Comparison of ENCODE assay signal across 12 cellular contexts in the genomic region with DNA sequence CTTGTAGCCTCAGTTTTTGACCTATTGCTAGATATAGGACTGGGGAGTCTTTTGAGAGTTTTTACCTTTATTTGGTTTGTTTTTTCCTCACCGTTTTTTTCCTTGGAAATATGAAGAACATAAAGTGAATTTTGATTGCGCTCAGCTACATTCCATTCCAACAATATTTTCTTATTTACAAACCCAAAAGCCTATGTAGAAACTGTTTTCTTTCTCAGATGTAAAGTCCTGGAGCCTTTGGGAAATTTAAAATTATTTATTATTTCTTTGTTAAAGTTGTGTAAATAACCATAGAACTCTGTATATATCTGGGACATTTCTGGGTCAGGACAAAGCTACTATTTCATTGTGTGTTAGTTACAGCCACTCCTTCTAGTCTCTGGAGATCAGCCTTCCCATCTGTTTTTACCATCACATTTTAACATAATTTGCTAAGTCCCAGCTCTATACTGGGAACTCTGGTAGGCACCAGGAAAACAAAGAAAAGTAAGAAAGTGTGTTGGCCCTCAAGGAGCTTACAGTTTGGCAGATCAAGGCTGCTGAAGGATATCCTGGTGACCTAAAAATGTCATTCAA.
A peak's percentile ranks its signal among the peaks of the same experiment; 100 is the strongest.
DNase-seq lines count a peak whose midpoint lies in the region; ATAC-seq, FAIRE-seq and TF ChIP-seq lines count a peak whose summit lies in the region.
"Had no signal": no experiment of that assay in that cellular context is flagged by ENCODE, and none has a peak within 500 bp of the region (broad histone marks: within the 10 kb centered on the region; RNA-seq: fewer than 3 reads in every experiment).

No MANE protein-coding gene starts in this region.

- H3K27me3 ChIP-seq in ascending aorta (no peaks in the 10 kb centered on the region), prostate gland (replicated peaks; ENCODE audit: insufficient read depth) (no peaks in the 10 kb centered on the region)

- H3K4me3 ChIP-seq in A549 (no peak overlapping the region), ascending aorta (no peak overlapping the region), prostate gland (no peak overlapping the region)

- ATAC-seq in A549 (peak in 1 of 2 experiments; percentile 7; a peak in 2 of 6 replicates), HG02885 (IDR thresholded peaks at IDR 0.05; ENCODE audit: poor library complexity, unreplicated experiment) (no peak), HG03108 (IDR thresholded peaks at IDR 0.05; ENCODE audit: unreplicated experiment) (no peak)
- ATAC-seq: activated CD4-positive, CD25-positive, alpha-beta regulatory T cell treated with anti-CD3 and anti-CD28 coated beads, Interleukin-2, amount 50 U/mL, for 24 hours; activated T-cell treated with anti-CD3 and anti-CD28 coated beads, Interleukin-2, amount 50 U/mL, for 72 hours; effector memory CD8-positive, alpha-beta T cell had no signal

- peak overlapping the region; percentile 71 for H3K4me2 ChIP-seq in A549

- H3K36me3 ChIP-seq in ascending aorta = no peaks in the 10 kb centered on the region
- no peaks in the 10 kb centered on the region for H3K36me3 ChIP-seq in prostate gland

- no peak for TF ChIP-seq EP300 in A549 (IDR thresholded peaks at IDR 0.05)

- peak overlapping the region; percentile 85 for H3K27ac Mint-ChIP-seq in glutamatergic neuron (ENCODE audit: unreplicated experiment)
- H3K27ac Mint-ChIP-seq in activated CD4-positive, alpha-beta memory T cell treated with anti-CD3 and anti-CD28 coated beads, Interleukin-2, amount 10 ng/mL, durations not matched to agents 7 days and 5 days = no peak overlapping the region
- no peak overlapping the region for H3K27ac Mint-ChIP-seq in activated CD4-positive, alpha-beta memory T cell treated with anti-CD3 and anti-CD28 coated beads for 36 hours
- H3K27ac Mint-ChIP-seq: activated T-cell treated with anti-CD3 and anti-CD28 coated beads, Interleukin-2, amount 50 U/mL, for 72 hours; effector memory CD8-positive, alpha-beta T cell had no signal

- no peaks in the 10 kb centered on the region for H3K36me3 Mint-ChIP-seq in glutamatergic neuron (ENCODE audit: unreplicated experiment)
- H3K36me3 Mint-ChIP-seq in activated CD4-positive, alpha-beta memory T cell treated with anti-CD3 and anti-CD28 coated beads, Interleukin-2, amount 10 ng/mL, durations not matched to agents 7 days and 5 days (ENCODE audit: low read depth) = peaks cover 8% of the 10 kb centered on the region
- H3K36me3 Mint-ChIP-seq in activated CD4-positive, alpha-beta memory T cell treated with anti-CD3 and anti-CD28 coated beads for 36 hours = peaks cover 47% of the 10 kb centered on the region

- peaks cover 45% of the 10 kb centered on the region for H3K4me1 Mint-ChIP-seq in glutamatergic neuron (ENCODE audit: low read depth, unreplicated experiment)
- peaks cover 7% of the 10 kb centered on the region for H3K4me1 Mint-ChIP-seq in activated CD4-positive, alpha-beta memory T cell treated with anti-CD3 and anti-CD28 coated beads, Interleukin-2, amount 10 ng/mL, durations not matched to agents 7 days and 5 days
- H3K4me1 Mint-ChIP-seq in activated CD4-positive, alpha-beta memory T cell treated with anti-CD3 and anti-CD28 coated beads for 36 hours (ENCODE audit: low read depth) = peaks cover 7% of the 10 kb centered on the region

- H3K9me3 ChIP-seq in A549 = no peaks in the 10 kb centered on the region
- no peaks in the 10 kb centered on the region for H3K9me3 ChIP-seq in ascending aorta
- no peaks in the 10 kb centered on the region for H3K9me3 ChIP-seq in prostate gland

- peaks cover 2% of the 10 kb centered on the region for H3K9me3 Mint-ChIP-seq in glutamatergic neuron (ENCODE audit: unreplicated experiment)
- H3K9me3 Mint-ChIP-seq in activated CD4-positive, alpha-beta memory T cell treated with anti-CD3 and anti-CD28 coated beads, Interleukin-2, amount 10 ng/mL, durations not matched to agents 7 days and 5 days = no peaks in the 10 kb centered on the region
- H3K9me3 Mint-ChIP-seq in activated CD4-positive, alpha-beta memory T cell treated with anti-CD3 and anti-CD28 coated beads for 36 hours = no peaks in the 10 kb centered on the region
- H3K9me3 Mint-ChIP-seq: activated T-cell treated with anti-CD3 and anti-CD28 coated beads, Interleukin-2, amount 50 U/mL, for 72 hours; effector memory CD8-positive, alpha-beta T cell had no signal

- no peak for FAIRE-seq in A549 (lab: Jason Lieb, UNC)

- TF ChIP-seq CTCF in A549 (IDR thresholded peaks at IDR 0.05) (no peak), ascending aorta (IDR thresholded peaks at IDR 0.05) (no peak), glutamatergic neuron (IDR thresholded peaks at IDR 0.05; ENCODE audit: partially characterized antibody, unreplicated experiment) (no peak), prostate gland (IDR thresholded peaks at IDR 0.05) (no peak)

- peak overlapping the region; percentile 65 to 79 for H3K27ac ChIP-seq in A549
- H3K27ac ChIP-seq in ascending aorta = peak overlapping the region; percentile 87 to 96
- H3K27ac ChIP-seq in prostate gland = peak overlapping the region; percentile 17 to 58

- 48% methylated on average over 2 of the region's 2 CpGs for WGBS in A549 (ENCODE audit: missing lambda C conversion rate)
- WGBS in prostate gland = 88% methylated on average over 2 of the region's 2 CpGs

- H3K4me1 ChIP-seq in A549 = peaks cover 38% of the 10 kb centered on the region
- H3K4me1 ChIP-seq in ascending aorta = peaks cover 12 to 46% of the 10 kb centered on the region in 2 donors
- no peaks in the 10 kb centered on the region for H3K4me1 ChIP-seq in prostate gland (replicated peaks)

- TF ChIP-seq POLR2A in A549 (IDR thresholded peaks at IDR 0.05; ENCODE audit: low read length) (no peak), prostate gland (IDR thresholded peaks at IDR 0.05) (no peak)

- CTCF ChIA-PET in A549 (lab: Yijun Ruan, JAX) = interaction anchor here (0.6 to 2.7 kb wide), 13 partner anchors 12 to 987 kb away, joined by 3 to 12 read pairs (median 4); a partner anchor contains a TSS
- CTCF ChIA-PET in activated CD4-positive, alpha-beta memory T cell treated with anti-CD3 and anti-CD28 coated beads, Interleukin-2, amount 10 ng/mL, durations not matched to agents 7 days and 5 days (lab: Charles Lee) = no interaction called here
- CTCF ChIA-PET in activated CD4-positive, alpha-beta memory T cell treated with anti-CD3 and anti-CD28 coated beads for 36 hours (lab: Charles Lee) = no interaction called here

- DNase-seq in A549 (ENCODE audit: low read depth in 1 of 2, low spot score in 1 of 2) = no peak
- DNase-seq in ascending aorta (ENCODE audit: low spot score in 2 of 2) = no peak
- no peak for DNase-seq in glutamatergic neuron
- no peak for DNase-seq in prostate gland (ENCODE audit: low spot score)
- DNase-seq in activated CD4-positive, alpha-beta memory T cell treated with anti-CD3 and anti-CD28 coated beads, Interleukin-2, amount 10 ng/mL, durations not matched to agents 7 days and 5 days = no peak
- DNase-seq in activated CD4-positive, alpha-beta memory T cell treated with anti-CD3 and anti-CD28 coated beads for 36 hours = no peak
- DNase-seq: activated T-cell treated with anti-CD3 and anti-CD28 coated beads, Interleukin-2, amount 50 U/mL, for 72 hours; effector memory CD8-positive, alpha-beta T cell; NCI-H2081 treated with DMSO at 0.1 percent for 48 hours had no signal

- intact Hi-C loops in ascending aorta (cut with DNase I) = loop anchor here (1.0 to 10.0 kb wide), 4 partner anchors 12 to 170 kb away; a partner anchor contains a TSS
- intact Hi-C loops in prostate gland (cut with DNase I) = no loop called here
- intact Hi-C loops in activated CD4-positive, alpha-beta memory T cell treated with anti-CD3 and anti-CD28 coated beads for 36 hours (cut with micrococcal nuclease) = no loop called here

- H3K4me3 Mint-ChIP-seq in glutamatergic neuron (ENCODE audit: unreplicated experiment) = no peak overlapping the region
- H3K4me3 Mint-ChIP-seq in activated CD4-positive, alpha-beta memory T cell treated with anti-CD3 and anti-CD28 coated beads, Interleukin-2, amount 10 ng/mL, durations not matched to agents 7 days and 5 days = no peak overlapping the region
- H3K4me3 Mint-ChIP-seq in activated CD4-positive, alpha-beta memory T cell treated with anti-CD3 and anti-CD28 coated beads for 36 hours = no peak overlapping the region
- H3K4me3 Mint-ChIP-seq: activated T-cell treated with anti-CD3 and anti-CD28 coated beads, Interleukin-2, amount 50 U/mL, for 72 hours; effector memory CD8-positive, alpha-beta T cell had no signal

- POLR2A ChIA-PET in A549 (lab: Yijun Ruan, JAX) = interaction anchor here (0.8 to 0.9 kb wide), 2 partner anchors 23 to 66 kb away, joined by 3 read pairs; no protein-coding TSS in a partner anchor
- POLR2A ChIA-PET in activated CD4-positive, alpha-beta memory T cell treated with anti-CD3 and anti-CD28 coated beads, Interleukin-2, amount 10 ng/mL, durations not matched to agents 7 days and 5 days (lab: Charles Lee) = no interaction called here
- POLR2A ChIA-PET in activated CD4-positive, alpha-beta memory T cell treated with anti-CD3 and anti-CD28 coated beads for 36 hours (lab: Charles Lee) = no interaction called here

- 0 out of 5 replicates have a peak, but pooled peaks of 1 of the 2 experiments have one; percentile 3 for TF ChIP-seq RAD21 in A549 (conservative IDR thresholded peaks at IDR 0.05 in 1 of 2, IDR thresholded peaks at IDR 0.05 in 1 of 2)

- peaks cover 7% of the 10 kb centered on the region for H3K27me3 Mint-ChIP-seq in glutamatergic neuron (ENCODE audit: unreplicated experiment)
- H3K27me3 Mint-ChIP-seq in activated CD4-positive, alpha-beta memory T cell treated with anti-CD3 and anti-CD28 coated beads, Interleukin-2, amount 10 ng/mL, durations not matched to agents 7 days and 5 days = no peaks in the 10 kb centered on the region
- H3K27me3 Mint-ChIP-seq in activated CD4-positive, alpha-beta memory T cell treated with anti-CD3 and anti-CD28 coated beads for 36 hours = no peaks in the 10 kb centered on the region
- H3K27me3 Mint-ChIP-seq: effector memory CD8-positive, alpha-beta T cell had no signal

TF ChIP-seq in A549, 52 proteins besides CTCF, POLR2A, EP300 and RAD21 (continues in another document):
- TF ChIP-seq, protein P1, sequence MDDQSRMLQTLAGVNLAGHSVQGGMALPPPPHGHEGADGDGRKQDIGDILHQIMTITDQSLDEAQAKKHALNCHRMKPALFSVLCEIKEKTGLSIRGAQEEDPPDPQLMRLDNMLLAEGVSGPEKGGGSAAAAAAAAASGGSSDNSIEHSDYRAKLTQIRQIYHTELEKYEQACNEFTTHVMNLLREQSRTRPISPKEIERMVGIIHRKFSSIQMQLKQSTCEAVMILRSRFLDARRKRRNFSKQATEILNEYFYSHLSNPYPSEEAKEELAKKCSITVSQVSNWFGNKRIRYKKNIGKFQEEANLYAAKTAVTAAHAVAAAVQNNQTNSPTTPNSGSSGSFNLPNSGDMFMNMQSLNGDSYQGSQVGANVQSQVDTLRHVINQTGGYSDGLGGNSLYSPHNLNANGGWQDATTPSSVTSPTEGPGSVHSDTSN (IDR thresholded peaks at IDR 0.05) = no peak
- TF ChIP-seq HOXB5 (CRISPR knock-in tag; IDR thresholded peaks at IDR 0.05) = no peak
- TF ChIP-seq JUNB (IDR thresholded peaks at IDR 0.05) = 0 out of 2 replicates have a peak, but pooled peaks have one; percentile 19
- 0 out of 5 replicates have a peak, but pooled peaks of 1 of the 2 experiments have one; percentile 15 for TF ChIP-seq JUN (IDR thresholded peaks at IDR 0.05)
- no peak for TF ChIP-seq KDM1A (IDR thresholded peaks at IDR 0.05; ENCODE audit: low read depth)
- no peak for TF ChIP-seq RARB (CRISPR knock-in tag; IDR thresholded peaks at IDR 0.05)

Comparison
In these comparisons a context has a peak if more than half of its experiments do, and no peak if none do; other contexts are left out.
1. H3K27ac ChIP-seq: peak in every context shown above with its lines; median percentile 92 in ascending aorta; 72 in A549; 38 in prostate gland.